In the genomic region with DNA sequence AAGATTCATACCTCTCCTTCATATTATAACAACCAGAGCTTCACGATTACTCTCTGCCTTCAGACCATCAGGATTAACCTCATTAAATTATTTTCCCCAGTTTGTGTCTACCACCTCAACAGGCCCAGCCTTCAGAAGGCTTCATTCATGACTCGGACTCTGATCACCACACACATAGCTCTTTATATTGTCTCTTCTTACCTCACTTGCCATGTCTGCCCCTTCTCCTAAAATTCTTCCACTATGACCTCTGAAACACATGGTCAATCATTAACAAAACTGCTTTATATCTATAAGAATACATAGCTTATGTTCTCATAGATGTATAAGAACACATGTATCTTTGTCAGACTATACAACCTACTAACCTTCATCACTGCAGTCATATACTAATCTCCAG, we compare ENCODE assay signal across 2 cellular contexts.
TF ChIP-seq lines count a peak whose summit lies in the region.

No MANE protein-coding gene starts in this region.

TF ChIP-seq in IMR-90, 13 proteins besides CTCF, POLR2A, EP300 and RAD21:
- TF ChIP-seq FOS (IDR thresholded peaks at IDR 0.05; ENCODE audit: low read depth, low read length) (no peak), BHLHE40 (IDR thresholded peaks at IDR 0.05; ENCODE audit: low read depth, low read length) (no peak), USF2 (IDR thresholded peaks at IDR 0.05; ENCODE audit: low read depth, low read length) (no peak), CEBPB (IDR thresholded peaks at IDR 0.05; ENCODE audit: low read depth, low read length) (no peak), RCOR1 (IDR thresholded peaks at IDR 0.05; ENCODE audit: insufficient replicate concordance, low read length) (no peak), SMC3 (IDR thresholded peaks at IDR 0.05; ENCODE audit: low read depth, low read length) (no peak), MAFK (IDR thresholded peaks at IDR 0.05; ENCODE audit: low read depth, low read length) (no peak), RFX5 (IDR thresholded peaks at IDR 0.05; ENCODE audit: low read depth, low read length) (no peak), NFE2L2 (IDR thresholded peaks at IDR 0.05; ENCODE audit: low read depth, low read length) (no peak), CHD1 (IDR thresholded peaks at IDR 0.05; ENCODE audit: low read depth, low read length) (no peak), MXI1 (IDR thresholded peaks at IDR 0.05; ENCODE audit: borderline replicate concordance, low read depth, low read length) (no peak)
- TF ChIP-seq, protein P1, sequence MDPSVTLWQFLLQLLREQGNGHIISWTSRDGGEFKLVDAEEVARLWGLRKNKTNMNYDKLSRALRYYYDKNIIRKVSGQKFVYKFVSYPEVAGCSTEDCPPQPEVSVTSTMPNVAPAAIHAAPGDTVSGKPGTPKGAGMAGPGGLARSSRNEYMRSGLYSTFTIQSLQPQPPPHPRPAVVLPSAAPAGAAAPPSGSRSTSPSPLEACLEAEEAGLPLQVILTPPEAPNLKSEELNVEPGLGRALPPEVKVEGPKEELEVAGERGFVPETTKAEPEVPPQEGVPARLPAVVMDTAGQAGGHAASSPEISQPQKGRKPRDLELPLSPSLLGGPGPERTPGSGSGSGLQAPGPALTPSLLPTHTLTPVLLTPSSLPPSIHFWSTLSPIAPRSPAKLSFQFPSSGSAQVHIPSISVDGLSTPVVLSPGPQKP (IDR thresholded peaks at IDR 0.05; ENCODE audit: borderline replicate concordance, low read depth, low read length) = no peak

TF ChIP-seq in HepG2, 621 proteins besides CTCF, POLR2A, EP300 and RAD21 (continues in another document):
- no peak for TF ChIP-seq ZNF841 (CRISPR knock-in tag; IDR thresholded peaks at IDR 0.05; ENCODE audit: borderline replicate concordance)
- peak; percentile 52 for TF ChIP-seq NR2F6 (IDR thresholded peaks at IDR 0.05)
- TF ChIP-seq NR2F6 (CRISPR knock-in tag; IDR thresholded peaks at IDR 0.05) = peak; percentile 45; the same call in 1 of the 2 replicates
- TF ChIP-seq GATAD2A (CRISPR knock-in tag; IDR thresholded peaks at IDR 0.05) = peak; percentile 45; the same call in 1 of the 2 replicates
- TF ChIP-seq ARNTL (CRISPR knock-in tag; IDR thresholded peaks at IDR 0.05) = 0 out of 2 replicates have a peak, but pooled peaks have one; percentile 33
- peak; percentile 54 for TF ChIP-seq TEAD3 (CRISPR knock-in tag; optimal IDR thresholded peaks at IDR 0.05; ENCODE audit: borderline replicate concordance)
- TF ChIP-seq ARID5B (CRISPR knock-in tag; IDR thresholded peaks at IDR 0.05) = peak; percentile 58; the same call in 1 of the 2 replicates
- TF ChIP-seq LCORL (IDR thresholded peaks at IDR 0.05) = 0 out of 2 replicates have a peak, but pooled peaks have one; percentile 15
- TF ChIP-seq LCORL (CRISPR knock-in tag; IDR thresholded peaks at IDR 0.05) = no peak
- TF ChIP-seq, protein P2, sequence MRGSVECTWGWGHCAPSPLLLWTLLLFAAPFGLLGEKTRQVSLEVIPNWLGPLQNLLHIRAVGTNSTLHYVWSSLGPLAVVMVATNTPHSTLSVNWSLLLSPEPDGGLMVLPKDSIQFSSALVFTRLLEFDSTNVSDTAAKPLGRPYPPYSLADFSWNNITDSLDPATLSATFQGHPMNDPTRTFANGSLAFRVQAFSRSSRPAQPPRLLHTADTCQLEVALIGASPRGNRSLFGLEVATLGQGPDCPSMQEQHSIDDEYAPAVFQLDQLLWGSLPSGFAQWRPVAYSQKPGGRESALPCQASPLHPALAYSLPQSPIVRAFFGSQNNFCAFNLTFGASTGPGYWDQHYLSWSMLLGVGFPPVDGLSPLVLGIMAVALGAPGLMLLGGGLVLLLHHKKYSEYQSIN (CRISPR knock-in tag; IDR thresholded peaks at IDR 0.05; ENCODE audit: borderline replicate concordance) = no peak
- TF ChIP-seq SALL2 (CRISPR knock-in tag; IDR thresholded peaks at IDR 0.05) = no peak
- no peak for TF ChIP-seq TCF7L2 (IDR thresholded peaks at IDR 0.05; ENCODE audit: low read depth, low read length)
- peak; percentile 24; the same call in 1 of the 2 replicates for TF ChIP-seq HNF4G (IDR thresholded peaks at IDR 0.05; ENCODE audit: borderline replicate concordance, low read depth, low read length)
- TF ChIP-seq HNF4G (CRISPR knock-in tag; IDR thresholded peaks at IDR 0.05; ENCODE audit: borderline replicate concordance, low read depth) = no peak
- TF ChIP-seq ZNF260 (CRISPR knock-in tag; IDR thresholded peaks at IDR 0.05; ENCODE audit: borderline replicate concordance, low read depth) = no peak
- peak; percentile 79 for TF ChIP-seq ZNF644 (CRISPR knock-in tag; IDR thresholded peaks at IDR 0.05; ENCODE audit: low read depth)
- TF ChIP-seq DBP (CRISPR knock-in tag; IDR thresholded peaks at IDR 0.05; ENCODE audit: not compliant biosample characterization) = no peak
- TF ChIP-seq RBM22 (optimal IDR thresholded peaks at IDR 0.05; ENCODE audit: low read length) = no peak
- TF ChIP-seq ZNF333 (CRISPR knock-in tag; IDR thresholded peaks at IDR 0.05; ENCODE audit: borderline replicate concordance) = no peak
- peak; percentile 33 for TF ChIP-seq ASH2L (IDR thresholded peaks at IDR 0.05; ENCODE audit: insufficient read length, low read depth, low read length)
- TF ChIP-seq RBFOX2 (IDR thresholded peaks at IDR 0.05; ENCODE audit: low read depth, low read length) = 0 out of 2 replicates have a peak, but pooled peaks have one; percentile 39
- peak; percentile 72; the same call in 1 of the 2 replicates for TF ChIP-seq ZBTB20 (CRISPR knock-in tag; IDR thresholded peaks at IDR 0.05; ENCODE audit: borderline replicate concordance, low read depth)
- TF ChIP-seq MED13 (CRISPR knock-in tag; IDR thresholded peaks at IDR 0.05) = no peak
- TF ChIP-seq, protein P3, sequence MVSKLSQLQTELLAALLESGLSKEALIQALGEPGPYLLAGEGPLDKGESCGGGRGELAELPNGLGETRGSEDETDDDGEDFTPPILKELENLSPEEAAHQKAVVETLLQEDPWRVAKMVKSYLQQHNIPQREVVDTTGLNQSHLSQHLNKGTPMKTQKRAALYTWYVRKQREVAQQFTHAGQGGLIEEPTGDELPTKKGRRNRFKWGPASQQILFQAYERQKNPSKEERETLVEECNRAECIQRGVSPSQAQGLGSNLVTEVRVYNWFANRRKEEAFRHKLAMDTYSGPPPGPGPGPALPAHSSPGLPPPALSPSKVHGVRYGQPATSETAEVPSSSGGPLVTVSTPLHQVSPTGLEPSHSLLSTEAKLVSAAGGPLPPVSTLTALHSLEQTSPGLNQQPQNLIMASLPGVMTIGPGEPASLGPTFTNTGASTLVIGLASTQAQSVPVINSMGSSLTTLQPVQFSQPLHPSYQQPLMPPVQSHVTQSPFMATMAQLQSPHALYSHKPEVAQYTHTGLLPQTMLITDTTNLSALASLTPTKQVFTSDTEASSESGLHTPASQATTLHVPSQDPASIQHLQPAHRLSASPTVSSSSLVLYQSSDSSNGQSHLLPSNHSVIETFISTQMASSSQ (IDR thresholded peaks at IDR 0.05; ENCODE audit: low read depth) = peak; percentile 85
- TF ChIP-seq, protein P3 (CRISPR knock-in tag; IDR thresholded peaks at IDR 0.05; ENCODE audit: borderline replicate concordance) = peak; percentile 94; the same call in 1 of the 2 replicates
- TF ChIP-seq ZMYM4 (CRISPR knock-in tag; IDR thresholded peaks at IDR 0.05) = peak; percentile 29; the same call in 1 of the 2 replicates
- TF ChIP-seq, protein P4, sequence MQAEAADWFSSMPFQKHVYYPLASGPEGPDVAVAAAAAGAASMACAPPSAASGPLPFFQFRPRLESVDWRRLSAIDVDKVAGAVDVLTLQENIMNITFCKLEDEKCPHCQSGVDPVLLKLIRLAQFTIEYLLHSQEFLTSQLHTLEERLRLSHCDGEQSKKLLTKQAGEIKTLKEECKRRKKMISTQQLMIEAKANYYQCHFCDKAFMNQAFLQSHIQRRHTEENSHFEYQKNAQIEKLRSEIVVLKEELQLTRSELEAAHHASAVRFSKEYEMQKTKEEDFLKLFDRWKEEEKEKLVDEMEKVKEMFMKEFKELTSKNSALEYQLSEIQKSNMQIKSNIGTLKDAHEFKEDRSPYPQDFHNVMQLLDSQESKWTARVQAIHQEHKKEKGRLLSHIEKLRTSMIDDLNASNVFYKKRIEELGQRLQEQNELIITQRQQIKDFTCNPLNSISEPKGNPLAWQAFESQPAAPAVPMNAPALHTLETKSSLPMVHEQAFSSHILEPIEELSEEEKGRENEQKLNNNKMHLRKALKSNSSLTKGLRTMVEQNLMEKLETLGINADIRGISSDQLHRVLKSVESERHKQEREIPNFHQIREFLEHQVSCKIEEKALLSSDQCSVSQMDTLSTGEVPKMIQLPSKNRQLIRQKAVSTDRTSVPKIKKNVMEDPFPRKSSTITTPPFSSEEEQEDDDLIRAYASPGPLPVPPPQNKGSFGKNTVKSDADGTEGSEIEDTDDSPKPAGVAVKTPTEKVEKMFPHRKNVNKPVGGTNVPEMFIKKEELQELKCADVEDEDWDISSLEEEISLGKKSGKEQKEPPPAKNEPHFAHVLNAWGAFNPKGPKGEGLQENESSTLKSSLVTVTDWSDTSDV (CRISPR knock-in tag; IDR thresholded peaks at IDR 0.05) = no peak
- 0 out of 2 replicates have a peak, but pooled peaks have one; percentile 45 for TF ChIP-seq TARDBP (CRISPR knock-in tag; IDR thresholded peaks at IDR 0.05)
- TF ChIP-seq, protein P5, sequence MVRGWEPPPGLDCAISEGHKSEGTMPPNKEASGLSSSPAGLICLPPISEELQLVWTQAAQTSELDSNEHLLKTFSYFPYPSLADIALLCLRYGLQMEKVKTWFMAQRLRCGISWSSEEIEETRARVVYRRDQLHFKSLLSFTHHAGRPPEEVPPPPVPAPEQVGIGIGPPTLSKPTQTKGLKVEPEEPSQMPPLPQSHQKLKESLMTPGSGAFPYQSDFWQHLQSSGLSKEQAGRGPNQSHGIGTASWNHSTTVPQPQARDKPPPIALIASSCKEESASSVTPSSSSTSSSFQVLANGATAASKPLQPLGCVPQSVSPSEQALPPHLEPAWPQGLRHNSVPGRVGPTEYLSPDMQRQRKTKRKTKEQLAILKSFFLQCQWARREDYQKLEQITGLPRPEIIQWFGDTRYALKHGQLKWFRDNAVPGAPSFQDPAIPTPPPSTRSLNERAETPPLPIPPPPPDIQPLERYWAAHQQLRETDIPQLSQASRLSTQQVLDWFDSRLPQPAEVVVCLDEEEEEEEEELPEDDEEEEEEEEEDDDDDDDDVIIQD (CRISPR knock-in tag; IDR thresholded peaks at IDR 0.05; ENCODE audit: low read depth) = peak; percentile 76; the same call in 1 of the 2 replicates
- TF ChIP-seq HCFC1 (IDR thresholded peaks at IDR 0.05; ENCODE audit: low read depth, low read length) = no peak
- TF ChIP-seq U2AF2 (IDR thresholded peaks at IDR 0.05; ENCODE audit: low read depth, low read length) = no peak
- TF ChIP-seq BCL6 (CRISPR knock-in tag; IDR thresholded peaks at IDR 0.05) = 0 out of 2 replicates have a peak, but pooled peaks have one; percentile 24
- TF ChIP-seq MIXL1 (CRISPR knock-in tag; IDR thresholded peaks at IDR 0.05) = 0 out of 2 replicates have a peak, but pooled peaks have one; percentile 18
- 0 out of 2 replicates have a peak, but pooled peaks have one; percentile 8 for TF ChIP-seq MED1 (CRISPR knock-in tag; IDR thresholded peaks at IDR 0.05)
- TF ChIP-seq, protein P6, sequence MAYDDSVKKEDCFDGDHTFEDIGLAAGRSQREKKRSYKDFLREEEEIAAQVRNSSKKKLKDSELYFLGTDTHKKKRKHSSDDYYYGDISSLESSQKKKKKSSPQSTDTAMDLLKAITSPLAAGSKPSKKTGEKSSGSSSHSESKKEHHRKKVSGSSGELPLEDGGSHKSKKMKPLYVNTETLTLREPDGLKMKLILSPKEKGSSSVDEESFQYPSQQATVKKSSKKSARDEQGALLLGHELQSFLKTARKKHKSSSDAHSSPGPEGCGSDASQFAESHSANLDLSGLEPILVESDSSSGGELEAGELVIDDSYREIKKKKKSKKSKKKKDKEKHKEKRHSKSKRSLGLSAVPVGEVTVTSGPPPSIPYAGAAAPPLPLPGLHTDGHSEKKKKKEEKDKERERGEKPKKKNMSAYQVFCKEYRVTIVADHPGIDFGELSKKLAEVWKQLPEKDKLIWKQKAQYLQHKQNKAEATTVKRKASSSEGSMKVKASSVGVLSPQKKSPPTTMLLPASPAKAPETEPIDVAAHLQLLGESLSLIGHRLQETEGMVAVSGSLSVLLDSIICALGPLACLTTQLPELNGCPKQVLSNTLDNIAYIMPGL (CRISPR knock-in tag; IDR thresholded peaks at IDR 0.05; ENCODE audit: borderline replicate concordance in 1 of 2, low read depth in 1 of 2) = 0 out of 4 replicates have a peak, but pooled peaks of 1 of the 2 experiments have one; percentile 38
